24 cellular contexts compared by ENCODE assay signal in genomic region chr22:36701941-36702640, GRCh38. TPM values are rescaled to one million over a fixed set of nuclear protein-coding genes. Genes with fewer than 3 reads are reported as not detected.
A peak's percentile ranks its signal among the peaks of the same experiment; 100 is the strongest.
DNase-seq lines count a peak whose midpoint lies in the region; ATAC-seq and TF ChIP-seq lines count a peak whose summit lies in the region.
"Had no signal": no experiment of that assay in that cellular context is flagged by ENCODE, and none has a peak within 500 bp of the region (broad histone marks: within the 10 kb centered on the region; RNA-seq: fewer than 3 reads in every experiment).

No MANE protein-coding gene starts in this region.

- ATAC-seq in natural killer cell: no peak
- no peak for ATAC-seq in natural killer cell treated with Interleukin-12 subunit alpha and Interleukin-12 subunit beta and Interleukin-15 and Interleukin-18, amount 100 ng/mL, for 72 hours
- ATAC-seq: heart left ventricle had no signal

- peaks cover 7 to 8% of the 10 kb centered on the region in 2 donors for H3K4me1 Mint-ChIP-seq in natural killer cell
- peaks cover 6% of the 10 kb centered on the region in 2 donors for H3K4me1 Mint-ChIP-seq in natural killer cell treated with Interleukin-12 subunit alpha and Interleukin-12 subunit beta and Interleukin-15 and Interleukin-18, amount 100 ng/mL, for 72 hours (ENCODE audit: low read depth in 2 of 2)
- H3K4me1 Mint-ChIP-seq: activated naive CD8-positive, alpha-beta T cell treated with anti-CD3 and anti-CD28 coated beads for 36 hours had no signal

- in situ Hi-C loops in ACHN (cut with HindIII; ENCODE audit: low pct_ligation_motif_present, low pct_unique_long_range_greater_than_20kb, low sequenced_read_pairs): no loop called here

- no peaks in the 10 kb centered on the region for H3K36me3 Mint-ChIP-seq in natural killer cell
- H3K36me3 Mint-ChIP-seq in natural killer cell treated with Interleukin-12 subunit alpha and Interleukin-12 subunit beta and Interleukin-15 and Interleukin-18, amount 100 ng/mL, for 72 hours: peaks cover 12% of the 10 kb centered on the region
- H3K36me3 Mint-ChIP-seq: activated CD4-positive, alpha-beta memory T cell treated with anti-CD3 and anti-CD28 coated beads for 36 hours; activated naive CD8-positive, alpha-beta T cell treated with anti-CD3 and anti-CD28 coated beads for 36 hours had no signal

- no peak overlapping the region for H3K27ac Mint-ChIP-seq in natural killer cell
- no peak overlapping the region for H3K27ac Mint-ChIP-seq in natural killer cell treated with Interleukin-12 subunit alpha and Interleukin-12 subunit beta and Interleukin-15 and Interleukin-18, amount 100 ng/mL, for 72 hours
- H3K27ac Mint-ChIP-seq: activated CD4-positive, alpha-beta memory T cell treated with anti-CD3 and anti-CD28 coated beads for 36 hours; activated naive CD8-positive, alpha-beta T cell treated with anti-CD3 and anti-CD28 coated beads for 36 hours had no signal

- H3K4me3 Mint-ChIP-seq in natural killer cell: peak overlapping the region; percentile 35
- no peak overlapping the region for H3K4me3 Mint-ChIP-seq in natural killer cell treated with Interleukin-12 subunit alpha and Interleukin-12 subunit beta and Interleukin-15 and Interleukin-18, amount 100 ng/mL, for 72 hours
- H3K4me3 Mint-ChIP-seq: activated CD4-positive, alpha-beta memory T cell treated with anti-CD3 and anti-CD28 coated beads for 36 hours; activated naive CD8-positive, alpha-beta T cell treated with anti-CD3 and anti-CD28 coated beads for 36 hours had no signal

- TF ChIP-seq CTCF in natural killer cell (IDR thresholded peaks at IDR 0.05): no peak

- DNase-seq in DMS79 treated with DMSO at 0.1 percent for 48 hours (lab: John Stamatoyannopoulos, UW) (peak; percentile 2), DMS79 (lab: John Stamatoyannopoulos, UW) (no peak), natural killer cell (no peak), cerebellum (ENCODE audit: low spot score) (peak; percentile 56), ACHN (no peak), NCI-H2196 treated with DMSO at 0.1 percent for 48 hours (lab: John Stamatoyannopoulos, UW; ENCODE audit: unreplicated experiment) (no peak), NCI-H1694 treated with DMSO at 0.1 percent for 48 hours (lab: John Stamatoyannopoulos, UW) (no peak)
- no peak for DNase-seq in natural killer cell treated with Interleukin-12 subunit alpha and Interleukin-12 subunit beta and Interleukin-15 and Interleukin-18, amount 100 ng/mL, for 72 hours (ENCODE audit: low spot score)
- DNase-seq: activated CD4-positive, alpha-beta memory T cell treated with anti-CD3 and anti-CD28 coated beads for 36 hours; activated CD4-positive, CD25-positive, alpha-beta regulatory T cell; activated naive CD8-positive, alpha-beta T cell treated with anti-CD3 and anti-CD28 coated beads for 36 hours; central memory CD4-positive, alpha-beta T cell; heart left ventricle; KBM-7; MG63; NCI-H510A; OCI-M1; T1000 had no signal

- intact Hi-C loops in natural killer cell (cut with micrococcal nuclease): no loop called here

- peaks cover 52 to 62% of the 10 kb centered on the region in 2 donors for H3K27me3 Mint-ChIP-seq in natural killer cell (ENCODE audit: low read depth in 2 of 2)
- peaks cover 52 to 86% of the 10 kb centered on the region in 2 donors for H3K27me3 Mint-ChIP-seq in natural killer cell treated with Interleukin-12 subunit alpha and Interleukin-12 subunit beta and Interleukin-15 and Interleukin-18, amount 100 ng/mL, for 72 hours

- H3K9me3 Mint-ChIP-seq in natural killer cell: peaks cover 0 to 2% of the 10 kb centered on the region in 2 donors
- peaks cover 2% of the 10 kb centered on the region for H3K9me3 Mint-ChIP-seq in natural killer cell treated with Interleukin-12 subunit alpha and Interleukin-12 subunit beta and Interleukin-15 and Interleukin-18, amount 100 ng/mL, for 72 hours
- H3K9me3 Mint-ChIP-seq: activated CD4-positive, alpha-beta memory T cell treated with anti-CD3 and anti-CD28 coated beads for 36 hours; activated naive CD8-positive, alpha-beta T cell treated with anti-CD3 and anti-CD28 coated beads for 36 hours had no signal

RNA-seq across cellular contexts. Expression of gene CACNG2, which starts 1.5 kb away (rescaled TPM):
- total RNA-seq in natural killer cell (not detected), cerebellum (6.0 TPM)
- not detected for total RNA-seq in natural killer cell treated with Interleukin-12 subunit alpha and Interleukin-12 subunit beta and Interleukin-15 and Interleukin-18, amount 100 ng/mL, for 72 hours
- total RNA-seq: activated CD4-positive, alpha-beta memory T cell treated with anti-CD3 and anti-CD28 coated beads for 36 hours; activated naive CD8-positive, alpha-beta T cell treated with anti-CD3 and anti-CD28 coated beads for 36 hours; astrocyte; H4; heart left ventricle; HT1080; lung microvascular endothelial cell; pulmonary artery endothelial cell; tibial nerve had no signal

Comparison
In these comparisons a context has a peak if more than half of its experiments do, and no peak if none do; other contexts are left out.
1. DNase-seq: peak in DMS79 treated with DMSO at 0.1 percent for 48 hours (single experiment) and cerebellum (single experiment); none in DMS79 (single experiment), natural killer cell (single experiment), natural killer cell treated with Interleukin-12 subunit alpha and Interleukin-12 subunit beta and Interleukin-15 and Interleukin-18, amount 100 ng/mL, for 72 hours (single experiment), ACHN (single experiment), NCI-H2196 treated with DMSO at 0.1 percent for 48 hours (single experiment) and NCI-H1694 treated with DMSO at 0.1 percent for 48 hours (single experiment).